In genomic region chr5:62982348-62982747, GRCh38 we compare ENCODE assay signal across 23 cellular contexts.
"Had no signal": no experiment of that assay in that cellular context is flagged by ENCODE, and none has a peak within 500 bp of the region (broad histone marks: within the 10 kb centered on the region; RNA-seq: fewer than 3 reads in every experiment).

No MANE protein-coding gene starts in this region.

- H3K36me3 ChIP-seq: colonic mucosa, neutrophil, thyroid gland, upper lobe of left lung, uterus had no signal

- H3K27me3 ChIP-seq: colonic mucosa, foreskin keratinocyte, hepatocyte, neutrophil, thyroid gland, upper lobe of left lung, uterus had no signal

- DNase-seq: cerebellar nuclear complex; colonic mucosa; dermis blood vessel endothelial cell; erythroblast; foreskin keratinocyte; head of caudate nucleus; kidney; left colon; left ventricle myocardium superior; mesenchymal stem cell; naive B cell; posterior cingulate gyrus; stimulated activated CD4-positive, alpha-beta T cell treated with anti-CD3 and anti-CD28 coated beads, Interleukin-2, amount 100 ng/mL, for 48 hours; stimulated activated naive CD4-positive, alpha-beta T cell treated with Interleukin-2 at 50 U/mL for 16 hours; thyroid gland; upper lobe of left lung; uterus had no signal

- H3K4me1 ChIP-seq: colonic mucosa, foreskin keratinocyte, upper lobe of left lung, uterus had no signal

- FAIRE-seq: endothelial cell of umbilical vein, kidney had no signal

- H3K27ac ChIP-seq: colonic mucosa, foreskin keratinocyte, hepatocyte, neutrophil, thyroid gland, upper lobe of left lung, uterus had no signal

- ATAC-seq: foreskin keratinocyte, left colon, left ventricle myocardium superior, right cardiac atrium had no signal

- H3K4me3 ChIP-seq: colonic mucosa, hepatocyte, lung, smooth muscle cell, thyroid gland, upper lobe of left lung, uterus had no signal

- H3K9me3 ChIP-seq: colonic mucosa, neutrophil, thyroid gland had no signal
